ENCODE assay signal across 8 cellular contexts in genomic region chr17:42531455-42532354, GRCh38. TPM values are rescaled to one million over a fixed set of nuclear protein-coding genes. Genes with fewer than 3 reads are reported as not detected.
DNase-seq lines count a peak whose midpoint lies in the region; ATAC-seq and TF ChIP-seq lines count a peak whose summit lies in the region.

No MANE protein-coding gene starts in this region.

- ATAC-seq in HG03571 (IDR thresholded peaks at IDR 0.05; ENCODE audit: unreplicated experiment) (no peak), GM21576 (IDR thresholded peaks at IDR 0.05; ENCODE audit: unreplicated experiment) (no peak)

- peak overlapping the region; percentile 32 for H3K4me3 ChIP-seq in kidney epithelial cell (ENCODE audit: low read depth, low read length)

- TF ChIP-seq CTCF in GM10266 (IDR thresholded peaks at IDR 0.05; ENCODE audit: control insufficient read depth, insufficient read depth, low read depth, missing control alignments) (peak; percentile 62), kidney epithelial cell (IDR thresholded peaks at IDR 0.05; ENCODE audit: insufficient read depth, low read length, poor library complexity, severe bottlenecking) (peak; percentile 36)

- no peaks in the 10 kb centered on the region for H3K36me3 ChIP-seq in kidney epithelial cell (ENCODE audit: control insufficient read depth, insufficient read depth, low read length)

- DNase-seq in GM10266 (ENCODE audit: extremely low spot score) = peak; percentile 67
- DNase-seq in MV-4-11 (lab: John Stamatoyannopoulos, UW) = peak; percentile 29
- DNase-seq in UCSD-AML1 (lab: John Stamatoyannopoulos, UW; ENCODE audit: unreplicated experiment) = peak; percentile 69
- DNase-seq in central memory CD4-positive, alpha-beta T cell = peak; percentile 47
- no peak for DNase-seq in kidney epithelial cell (ENCODE audit: low read depth)
- peak; percentile 43 for DNase-seq in stimulated activated CD4-positive, alpha-beta T cell treated with anti-CD3 and anti-CD28 coated beads, Interleukin-1b, Interleukin-23, amount 100 ng/mL, for 48 hours

- H3K27me3 ChIP-seq in kidney epithelial cell (ENCODE audit: control insufficient read depth, insufficient read depth, low read length) = no peaks in the 10 kb centered on the region

RNA-seq across cellular contexts. Expression of gene NAGLU, which starts 4.3 kb away (rescaled TPM):
- total RNA-seq in kidney epithelial cell = 46.2 and 49.2 TPM in 2 replicates

RNA-seq across cellular contexts. Expression of gene HSD17B1, which starts 21.0 kb away (rescaled TPM):
- total RNA-seq in kidney epithelial cell = 0.34 and 1.8 TPM in 2 replicates

RNA-seq across cellular contexts. Expression of gene COASY, which starts 30.2 kb away (rescaled TPM):
- total RNA-seq in kidney epithelial cell = 26.8 and 34.3 TPM in 2 replicates

RNA-seq across cellular contexts. Expression of gene MLX, which starts 35.2 kb away (rescaled TPM):
- 33.9 and 35.9 TPM in 2 replicates for total RNA-seq in kidney epithelial cell

RNA-seq across cellular contexts. Expression of gene PSMC3IP, which starts 45.8 kb away (rescaled TPM):
- total RNA-seq in kidney epithelial cell = 3.9 and 7.9 TPM in 2 replicates
